Comparison of ENCODE assay signal across 16 cellular contexts in genomic region chr2:44686561-44686960, GRCh38.
DNase-seq lines count a peak whose midpoint lies in the region; FAIRE-seq and TF ChIP-seq lines count a peak whose summit lies in the region.
"Had no signal": no experiment of that assay in that cellular context is flagged by ENCODE, and none has a peak within 500 bp of the region (broad histone marks: within the 10 kb centered on the region; RNA-seq: fewer than 3 reads in every experiment).

No MANE protein-coding gene starts in this region.

- intact Hi-C loops in kidney (cut with DNase I) (no loop called here), left ventricle myocardium inferior (cut with micrococcal nuclease) (no loop called here)

- TF ChIP-seq CTCF in AG09309 (IDR thresholded peaks at IDR 0.05; ENCODE audit: control insufficient read depth, insufficient read depth, low read depth, low read length, missing control alignments) (no peak), kidney (IDR thresholded peaks at IDR 0.05; ENCODE audit: borderline replicate concordance, extremely low read depth, insufficient read depth) (no peak), left ventricle myocardium inferior (IDR thresholded peaks at IDR 0.05; ENCODE audit: borderline replicate concordance) (no peak), D721Med (IDR thresholded peaks at IDR 0.05; ENCODE audit: insufficient read depth, missing control alignments) (no peak)

- H3K4me3 ChIP-seq in AG09309 (ENCODE audit: control insufficient read depth, low read depth, low read length) (no peak overlapping the region), kidney (ENCODE audit: low read length in 2 of 2) (no peak overlapping the region), left ventricle myocardium inferior (no peak overlapping the region)
- H3K4me3 ChIP-seq: right lobe of liver, SK-N-MC had no signal

- FAIRE-seq in kidney (lab: Jason Lieb, UNC) (no peak), D721Med (lab: Jason Lieb, UNC) (no peak)

- no peak overlapping the region for H3K27ac ChIP-seq in kidney (ENCODE audit: low read depth in 2 of 2, low read length in 2 of 2)
- no peak overlapping the region for H3K27ac ChIP-seq in left ventricle myocardium inferior (replicated peaks)
- H3K27ac ChIP-seq: right lobe of liver, SK-N-MC had no signal

- H3K4me1 ChIP-seq in kidney (ENCODE audit: control insufficient read depth in 1 of 2, insufficient read depth in 1 of 2, low read depth in 1 of 2, low read length in 2 of 2) (no peaks in the 10 kb centered on the region), left ventricle myocardium inferior (no peaks in the 10 kb centered on the region)
- H3K4me1 ChIP-seq: right lobe of liver had no signal

- H3K36me3 ChIP-seq in kidney (ENCODE audit: control insufficient read depth in 1 of 2, insufficient read depth in 2 of 2, low read length in 2 of 2): no peaks in the 10 kb centered on the region
- no peaks in the 10 kb centered on the region for H3K36me3 ChIP-seq in left ventricle myocardium inferior
- H3K36me3 ChIP-seq: right lobe of liver had no signal

- H3K9me3 ChIP-seq in kidney (ENCODE audit: control insufficient read depth in 1 of 2, low read length in 2 of 2) (no peaks in the 10 kb centered on the region), left ventricle myocardium inferior (replicated peaks) (no peaks in the 10 kb centered on the region)
- H3K9me3 ChIP-seq: right lobe of liver had no signal

- DNase-seq in AG09309 (ENCODE audit: low read depth): peak; percentile 4
- peak; percentile 82 for DNase-seq in HT1080 (ENCODE audit: low read depth)
- DNase-seq in astrocyte of the hippocampus (ENCODE audit: low read depth, low spot score): peak; percentile 57
- DNase-seq in iris pigment epithelial cell (ENCODE audit: low read depth): peak; percentile 55
- no peak for DNase-seq in kidney
- DNase-seq in left ventricle myocardium inferior: no peak
- no peak for DNase-seq in D721Med (ENCODE audit: insufficient read length, low spot score)
- DNase-seq in RPMI8226: no peak
- DNase-seq: activated T-cell treated with anti-CD3 and anti-CD28 coated beads, Interleukin-2, amount 50 U/mL, for 48 hours; anterior cingulate cortex; DMS153; KBM-7; NCI-H1436 treated with DMSO at 0.1 percent for 48 hours; right lobe of liver; stimulated activated CD4-positive, alpha-beta T cell treated with anti-CD3 and anti-CD28 coated beads, Interleukin-2, amount 100 ng/mL, for 48 hours had no signal

- H3K9ac ChIP-seq in kidney (ENCODE audit: low read length in 2 of 2): no peak overlapping the region

- H3K27me3 ChIP-seq in left ventricle myocardium inferior (ENCODE audit: low read depth): no peaks in the 10 kb centered on the region
- H3K27me3 ChIP-seq: right lobe of liver had no signal

Comparison
In these comparisons a context has a peak if more than half of its experiments do, and no peak if none do; other contexts are left out.
1. DNase-seq: peak in AG09309 (single experiment), HT1080 (single experiment), astrocyte of the hippocampus (single experiment) and iris pigment epithelial cell (single experiment); none in kidney (single experiment), left ventricle myocardium inferior (single experiment), D721Med (single experiment) and RPMI8226 (single experiment).